Comparison of ENCODE assay signal across 7 cellular contexts in the genomic region with DNA sequence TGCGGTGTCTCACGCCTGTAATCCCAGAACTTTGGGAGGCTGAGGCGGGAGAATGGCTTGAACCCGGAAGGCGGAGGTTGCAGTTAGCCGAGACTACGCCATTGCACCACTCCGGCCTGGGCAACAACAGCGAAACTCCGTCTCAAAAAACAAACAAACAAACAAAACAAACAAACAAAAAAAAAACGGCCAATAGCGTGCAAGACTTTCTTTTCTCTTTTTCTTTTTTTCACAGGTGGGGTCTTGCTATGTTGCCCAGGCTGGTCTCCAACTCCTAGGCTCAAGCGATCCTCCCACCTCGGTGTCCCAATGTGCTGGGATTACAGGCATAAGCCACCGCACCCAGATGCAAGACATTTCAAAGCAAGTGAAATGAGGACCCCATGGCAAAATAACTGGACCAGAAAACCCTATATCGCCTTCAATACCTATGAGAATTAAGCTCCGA. TPM values are rescaled to one million over a fixed set of nuclear protein-coding genes. Genes with fewer than 3 reads are reported as not detected.
DNase-seq lines count a peak whose midpoint lies in the region; ATAC-seq and TF ChIP-seq lines count a peak whose summit lies in the region.

No MANE protein-coding gene starts in this region.

- 84 to 94% (median 92%) methylated on average over 17 of the region's 17 CpGs for WGBS in spleen, 5 donors

- no peaks in the 10 kb centered on the region for H3K27me3 ChIP-seq in iPS-20b (ENCODE audit: insufficient read depth, low read length)
- H3K27me3 ChIP-seq in spleen (replicated peaks in 1 of 7), result no peaks in the 10 kb centered on the region

- ATAC-seq in GM18907 (IDR thresholded peaks at IDR 0.05; ENCODE audit: unreplicated experiment) (no peak), GM21529 (IDR thresholded peaks at IDR 0.05; ENCODE audit: unreplicated experiment) (no peak)

- no peak for TF ChIP-seq POLR2A in spleen (IDR thresholded peaks at IDR 0.05)

- peaks cover 5% of the 10 kb centered on the region; the same call in 1 of the 2 replicates for H3K4me1 ChIP-seq in iPS-20b (ENCODE audit: insufficient read depth, low read length)
- H3K4me1 ChIP-seq in spleen, result peaks cover 25 to 79% (median 71%) of the 10 kb centered on the region in 6 donors

- H3K36me3 ChIP-seq in iPS-20b (ENCODE audit: insufficient read depth, low read depth, low read length) (0 out of 2 replicates have a peak, but pooled peaks cover 4% of the 10 kb centered on the region), spleen (peaks cover 0 to 4% (median 0%) of the 10 kb centered on the region in 6 donors)

- H3K9ac ChIP-seq in iPS-20b (ENCODE audit: low read depth, low read length), result no peak overlapping the region

- intact Hi-C loops in activated T-helper 1 cell treated with anti-CD3 and anti-CD28 coated beads, Interleukin-12 subunit alpha, Interleukin-12 subunit beta, Interleukin-2, Interleukin-4 antibody, amounts not matched to agents 30 ng/mL and 10 ng/mL and 1 ng/mL, durations not matched to agents 14 hours and 24 hours and 36 hours (cut with micrococcal nuclease), result no loop called here
- intact Hi-C loops in spleen (cut with DNase I; ENCODE audit: low total_unique reads), result no loop called here

- H3K27ac Mint-ChIP-seq in activated T-helper 1 cell treated with anti-CD3 and anti-CD28 coated beads, Interleukin-12 subunit alpha, Interleukin-12 subunit beta, Interleukin-2, Interleukin-4 antibody, amounts not matched to agents 30 ng/mL and 10 ng/mL and 1 ng/mL, durations not matched to agents 14 hours and 24 hours and 36 hours, result no peak overlapping the region

- H3K27ac ChIP-seq in iPS-20b (ENCODE audit: low read length) (no peak overlapping the region), spleen (peak overlapping the region in 7 of 8 donors; percentile 93 to 98 (median 97))

- DNase-seq in HFF-Myc (ENCODE audit: extremely low read depth, low read depth) (no peak), spleen (peak; percentile 62), GM13976 (ENCODE audit: low spot score) (no peak)
- no peak for DNase-seq in activated T-helper 1 cell treated with anti-CD3 and anti-CD28 coated beads, Interleukin-12 subunit alpha, Interleukin-12 subunit beta, Interleukin-2, Interleukin-4 antibody, amounts not matched to agents 30 ng/mL and 10 ng/mL and 1 ng/mL, durations not matched to agents 14 hours and 24 hours and 36 hours (ENCODE audit: low spot score)

- H3K4me3 ChIP-seq in HFF-Myc (replicated peaks; ENCODE audit: low read depth, low read length), result peak overlapping the region; percentile 93
- H3K4me3 ChIP-seq in iPS-20b (ENCODE audit: low read length), result peak overlapping the region; percentile 93
- H3K4me3 ChIP-seq in spleen, result peak overlapping the region in 7 of 8 donors; percentile 78 to 96 (median 92)

- H3K4me3 Mint-ChIP-seq in activated T-helper 1 cell treated with anti-CD3 and anti-CD28 coated beads, Interleukin-12 subunit alpha, Interleukin-12 subunit beta, Interleukin-2, Interleukin-4 antibody, amounts not matched to agents 30 ng/mL and 10 ng/mL and 1 ng/mL, durations not matched to agents 14 hours and 24 hours and 36 hours, result peak overlapping the region; percentile 97

- in situ Hi-C loops in GM13976 (cut with MboI; ENCODE audit: low sequenced_read_pairs, unreplicated experiment), result no loop called here

- H3K4me1 Mint-ChIP-seq in activated T-helper 1 cell treated with anti-CD3 and anti-CD28 coated beads, Interleukin-12 subunit alpha, Interleukin-12 subunit beta, Interleukin-2, Interleukin-4 antibody, amounts not matched to agents 30 ng/mL and 10 ng/mL and 1 ng/mL, durations not matched to agents 14 hours and 24 hours and 36 hours (ENCODE audit: low read depth), result peaks cover 54% of the 10 kb centered on the region

- peaks cover 8% of the 10 kb centered on the region for H3K36me3 Mint-ChIP-seq in activated T-helper 1 cell treated with anti-CD3 and anti-CD28 coated beads, Interleukin-12 subunit alpha, Interleukin-12 subunit beta, Interleukin-2, Interleukin-4 antibody, amounts not matched to agents 30 ng/mL and 10 ng/mL and 1 ng/mL, durations not matched to agents 14 hours and 24 hours and 36 hours (ENCODE audit: low read depth)

- no peaks in the 10 kb centered on the region for H3K9me3 Mint-ChIP-seq in activated T-helper 1 cell treated with anti-CD3 and anti-CD28 coated beads, Interleukin-12 subunit alpha, Interleukin-12 subunit beta, Interleukin-2, Interleukin-4 antibody, amounts not matched to agents 30 ng/mL and 10 ng/mL and 1 ng/mL, durations not matched to agents 14 hours and 24 hours and 36 hours

- no peaks in the 10 kb centered on the region for H3K27me3 Mint-ChIP-seq in activated T-helper 1 cell treated with anti-CD3 and anti-CD28 coated beads, Interleukin-12 subunit alpha, Interleukin-12 subunit beta, Interleukin-2, Interleukin-4 antibody, amounts not matched to agents 30 ng/mL and 10 ng/mL and 1 ng/mL, durations not matched to agents 14 hours and 24 hours and 36 hours (ENCODE audit: insufficient read depth)

- TF ChIP-seq CTCF in HFF-Myc (IDR thresholded peaks at IDR 0.05; ENCODE audit: low read depth, low read length, missing control alignments), result no peak
- TF ChIP-seq CTCF in spleen (IDR thresholded peaks at IDR 0.05 in 8 of 11, conservative IDR thresholded peaks at IDR 0.05 in 3 of 11), result no peak
- no peak for TF ChIP-seq CTCF in GM13976 (IDR thresholded peaks at IDR 0.05; ENCODE audit: borderline replicate concordance, control extremely low read depth, extremely low read depth, insufficient read depth, missing control alignments)

- no peaks in the 10 kb centered on the region for H3K9me3 ChIP-seq in iPS-20b (ENCODE audit: insufficient read depth, low read depth, low read length)
- no peaks in the 10 kb centered on the region for H3K9me3 ChIP-seq in spleen

RNA-seq across cellular contexts. Expression of a gene that starts 1.6 kb away (rescaled TPM):
- 117 and 122 TPM in 2 replicates for total RNA-seq in activated T-helper 1 cell treated with anti-CD3 and anti-CD28 coated beads, Interleukin-12 subunit alpha, Interleukin-12 subunit beta, Interleukin-2, Interleukin-4 antibody, amounts not matched to agents 30 ng/mL and 10 ng/mL and 1 ng/mL, durations not matched to agents 14 hours and 24 hours and 36 hours
- total RNA-seq in spleen, result 1,000 to 10,000 TPM; 1,269 to 1,826 (median 1,507) TPM
- polyA plus RNA-seq in spleen, result 100 to 1,000 TPM; 363 to 690 (median 437) TPM

Comparison
In these comparisons a context has a peak if more than half of its experiments do, and no peak if none do; other contexts are left out.
1. RNA of a gene that starts 1.6 kb away (total RNA-seq): 1,269 to 1,826 TPM in spleen; 117 to 122 TPM in activated T-helper 1 cell treated with anti-CD3 and anti-CD28 coated beads, Interleukin-12 subunit alpha, Interleukin-12 subunit beta, Interleukin-2, Interleukin-4 antibody, amounts not matched to agents 30 ng/mL and 10 ng/mL and 1 ng/mL, durations not matched to agents 14 hours and 24 hours and 36 hours; every median in the first group is over 10 times any median in the second.
2. Peak in every context shown above with its lines, with median percentiles within 50 percentile points of each other: H3K4me3 ChIP-seq.